In the genomic region with DNA sequence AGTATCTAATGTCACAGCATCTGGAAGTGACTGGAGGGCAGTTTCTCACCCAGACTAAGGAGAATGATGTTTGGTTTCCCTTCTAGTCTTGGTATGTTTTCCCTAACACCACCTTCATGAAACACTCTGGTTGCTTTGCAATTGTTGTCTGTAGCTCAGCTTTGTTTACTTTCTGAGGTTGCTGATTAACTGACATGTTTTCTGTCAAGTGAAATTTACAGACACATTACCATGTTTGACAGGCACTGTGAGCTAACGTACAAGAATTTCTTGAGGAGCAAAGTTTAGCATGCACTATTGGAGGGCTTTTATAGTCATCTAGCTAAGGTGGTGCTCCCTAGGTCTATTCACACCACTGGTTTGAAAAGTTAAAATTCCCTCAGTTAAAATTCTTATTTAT, we compare ENCODE assay signal across 1 cellular context.
TF ChIP-seq lines count a peak whose summit lies in the region.

No MANE protein-coding gene starts in this region.

TF ChIP-seq in HepG2, 621 proteins besides CTCF, POLR2A, EP300 and RAD21 (continued from another document and continues in another):
- TF ChIP-seq, protein P1, sequence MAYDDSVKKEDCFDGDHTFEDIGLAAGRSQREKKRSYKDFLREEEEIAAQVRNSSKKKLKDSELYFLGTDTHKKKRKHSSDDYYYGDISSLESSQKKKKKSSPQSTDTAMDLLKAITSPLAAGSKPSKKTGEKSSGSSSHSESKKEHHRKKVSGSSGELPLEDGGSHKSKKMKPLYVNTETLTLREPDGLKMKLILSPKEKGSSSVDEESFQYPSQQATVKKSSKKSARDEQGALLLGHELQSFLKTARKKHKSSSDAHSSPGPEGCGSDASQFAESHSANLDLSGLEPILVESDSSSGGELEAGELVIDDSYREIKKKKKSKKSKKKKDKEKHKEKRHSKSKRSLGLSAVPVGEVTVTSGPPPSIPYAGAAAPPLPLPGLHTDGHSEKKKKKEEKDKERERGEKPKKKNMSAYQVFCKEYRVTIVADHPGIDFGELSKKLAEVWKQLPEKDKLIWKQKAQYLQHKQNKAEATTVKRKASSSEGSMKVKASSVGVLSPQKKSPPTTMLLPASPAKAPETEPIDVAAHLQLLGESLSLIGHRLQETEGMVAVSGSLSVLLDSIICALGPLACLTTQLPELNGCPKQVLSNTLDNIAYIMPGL (CRISPR knock-in tag; IDR thresholded peaks at IDR 0.05; ENCODE audit: borderline replicate concordance in 1 of 2, low read depth in 1 of 2): no peak
- TF ChIP-seq, protein P2, sequence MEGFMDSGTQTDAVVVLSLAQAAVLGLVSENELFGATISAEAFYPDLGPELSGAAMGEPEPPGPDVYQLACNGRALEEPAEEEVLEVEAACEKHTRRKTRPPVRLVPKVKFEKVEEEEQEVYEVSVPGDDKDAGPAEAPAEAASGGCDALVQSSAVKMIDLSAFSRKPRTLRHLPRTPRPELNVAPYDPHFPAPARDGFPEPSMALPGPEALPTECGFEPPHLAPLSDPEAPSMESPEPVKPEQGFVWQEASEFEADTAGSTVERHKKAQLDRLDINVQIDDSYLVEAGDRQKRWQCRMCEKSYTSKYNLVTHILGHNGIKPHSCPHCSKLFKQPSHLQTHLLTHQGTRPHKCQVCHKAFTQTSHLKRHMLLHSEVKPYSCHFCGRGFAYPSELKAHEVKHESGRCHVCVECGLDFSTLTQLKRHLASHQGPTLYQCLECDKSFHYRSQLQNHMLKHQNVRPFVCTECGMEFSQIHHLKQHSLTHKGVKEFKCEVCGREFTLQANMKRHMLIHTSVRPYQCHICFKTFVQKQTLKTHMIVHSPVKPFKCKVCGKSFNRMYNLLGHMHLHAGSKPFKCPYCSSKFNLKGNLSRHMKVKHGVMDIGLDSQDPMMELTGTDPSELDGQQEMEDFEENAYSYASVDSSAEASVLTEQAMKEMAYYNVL (CRISPR knock-in tag; IDR thresholded peaks at IDR 0.05; ENCODE audit: borderline replicate concordance): no peak
- TF ChIP-seq, protein P3, sequence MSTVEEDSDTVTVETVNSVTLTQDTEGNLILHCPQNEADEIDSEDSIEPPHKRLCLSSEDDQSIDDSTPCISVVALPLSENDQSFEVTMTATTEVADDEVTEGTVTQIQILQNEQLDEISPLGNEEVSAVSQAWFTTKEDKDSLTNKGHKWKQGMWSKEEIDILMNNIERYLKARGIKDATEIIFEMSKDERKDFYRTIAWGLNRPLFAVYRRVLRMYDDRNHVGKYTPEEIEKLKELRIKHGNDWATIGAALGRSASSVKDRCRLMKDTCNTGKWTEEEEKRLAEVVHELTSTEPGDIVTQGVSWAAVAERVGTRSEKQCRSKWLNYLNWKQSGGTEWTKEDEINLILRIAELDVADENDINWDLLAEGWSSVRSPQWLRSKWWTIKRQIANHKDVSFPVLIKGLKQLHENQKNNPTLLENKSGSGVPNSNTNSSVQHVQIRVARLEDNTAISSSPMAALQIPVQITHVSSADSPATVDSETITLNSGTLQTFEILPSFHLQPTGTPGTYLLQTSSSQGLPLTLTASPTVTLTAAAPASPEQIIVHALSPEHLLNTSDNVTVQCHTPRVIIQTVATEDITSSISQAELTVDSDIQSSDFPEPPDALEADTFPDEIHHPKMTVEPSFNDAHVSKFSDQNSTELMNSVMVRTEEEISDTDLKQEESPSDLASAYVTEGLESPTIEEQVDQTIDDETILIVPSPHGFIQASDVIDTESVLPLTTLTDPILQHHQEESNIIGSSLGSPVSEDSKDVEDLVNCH (CRISPR knock-in tag; IDR thresholded peaks at IDR 0.05): no peak
- TF ChIP-seq, protein P4, sequence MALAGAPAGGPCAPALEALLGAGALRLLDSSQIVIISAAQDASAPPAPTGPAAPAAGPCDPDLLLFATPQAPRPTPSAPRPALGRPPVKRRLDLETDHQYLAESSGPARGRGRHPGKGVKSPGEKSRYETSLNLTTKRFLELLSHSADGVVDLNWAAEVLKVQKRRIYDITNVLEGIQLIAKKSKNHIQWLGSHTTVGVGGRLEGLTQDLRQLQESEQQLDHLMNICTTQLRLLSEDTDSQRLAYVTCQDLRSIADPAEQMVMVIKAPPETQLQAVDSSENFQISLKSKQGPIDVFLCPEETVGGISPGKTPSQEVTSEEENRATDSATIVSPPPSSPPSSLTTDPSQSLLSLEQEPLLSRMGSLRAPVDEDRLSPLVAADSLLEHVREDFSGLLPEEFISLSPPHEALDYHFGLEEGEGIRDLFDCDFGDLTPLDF (CRISPR knock-in tag; IDR thresholded peaks at IDR 0.05): no peak
- no peak for TF ChIP-seq CHCHD3 (CRISPR knock-in tag; IDR thresholded peaks at IDR 0.05)
- TF ChIP-seq ZBTB1 (CRISPR knock-in tag; IDR thresholded peaks at IDR 0.05; ENCODE audit: borderline replicate concordance): no peak
- TF ChIP-seq HMGA1 (CRISPR knock-in tag; conservative IDR thresholded peaks at IDR 0.05): no peak
- no peak for TF ChIP-seq NFRKB (IDR thresholded peaks at IDR 0.05)
- TF ChIP-seq, protein P5, sequence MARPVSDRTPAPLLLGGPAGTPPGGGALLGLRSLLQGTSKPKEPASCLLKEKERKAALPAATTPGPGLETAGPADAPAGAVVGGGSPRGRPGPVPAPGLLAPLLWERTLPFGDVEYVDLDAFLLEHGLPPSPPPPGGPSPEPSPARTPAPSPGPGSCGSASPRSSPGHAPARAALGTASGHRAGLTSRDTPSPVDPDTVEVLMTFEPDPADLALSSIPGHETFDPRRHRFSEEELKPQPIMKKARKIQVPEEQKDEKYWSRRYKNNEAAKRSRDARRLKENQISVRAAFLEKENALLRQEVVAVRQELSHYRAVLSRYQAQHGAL (CRISPR knock-in tag; IDR thresholded peaks at IDR 0.05; ENCODE audit: not compliant biosample characterization): no peak
- no peak for TF ChIP-seq ZNF484 (CRISPR knock-in tag; IDR thresholded peaks at IDR 0.05; ENCODE audit: borderline replicate concordance, low read depth)
- TF ChIP-seq, protein P6, sequence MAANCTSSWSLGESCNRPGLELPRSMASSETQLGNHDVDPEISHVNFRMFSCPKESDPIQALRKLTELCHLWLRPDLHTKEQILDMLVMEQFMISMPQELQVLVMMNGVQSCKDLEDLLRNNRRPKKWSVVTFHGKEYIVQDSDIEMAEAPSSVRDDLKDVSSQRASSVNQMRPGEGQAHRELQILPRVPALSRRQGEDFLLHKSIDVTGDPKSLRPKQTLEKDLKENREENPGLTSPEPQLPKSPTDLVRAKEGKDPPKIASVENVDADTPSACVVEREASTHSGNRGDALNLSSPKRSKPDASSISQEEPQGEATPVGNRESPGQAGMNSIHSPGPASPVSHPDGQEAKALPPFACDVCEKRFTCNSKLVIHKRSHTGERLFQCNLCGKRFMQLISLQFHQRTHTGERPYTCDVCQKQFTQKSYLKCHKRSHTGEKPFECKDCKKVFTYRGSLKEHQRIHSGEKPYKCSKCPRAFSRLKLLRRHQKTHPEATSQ (CRISPR knock-in tag; IDR thresholded peaks at IDR 0.05; ENCODE audit: borderline replicate concordance): no peak
- peak; percentile 52; the same call in 1 of the 2 replicates for TF ChIP-seq PPARG (CRISPR knock-in tag; conservative IDR thresholded peaks at IDR 0.05)
- peak; percentile 51; the same call in 1 of the 2 replicates for TF ChIP-seq ZNF292 (CRISPR knock-in tag; IDR thresholded peaks at IDR 0.05; ENCODE audit: borderline replicate concordance, low read depth)
- TF ChIP-seq, protein P7, sequence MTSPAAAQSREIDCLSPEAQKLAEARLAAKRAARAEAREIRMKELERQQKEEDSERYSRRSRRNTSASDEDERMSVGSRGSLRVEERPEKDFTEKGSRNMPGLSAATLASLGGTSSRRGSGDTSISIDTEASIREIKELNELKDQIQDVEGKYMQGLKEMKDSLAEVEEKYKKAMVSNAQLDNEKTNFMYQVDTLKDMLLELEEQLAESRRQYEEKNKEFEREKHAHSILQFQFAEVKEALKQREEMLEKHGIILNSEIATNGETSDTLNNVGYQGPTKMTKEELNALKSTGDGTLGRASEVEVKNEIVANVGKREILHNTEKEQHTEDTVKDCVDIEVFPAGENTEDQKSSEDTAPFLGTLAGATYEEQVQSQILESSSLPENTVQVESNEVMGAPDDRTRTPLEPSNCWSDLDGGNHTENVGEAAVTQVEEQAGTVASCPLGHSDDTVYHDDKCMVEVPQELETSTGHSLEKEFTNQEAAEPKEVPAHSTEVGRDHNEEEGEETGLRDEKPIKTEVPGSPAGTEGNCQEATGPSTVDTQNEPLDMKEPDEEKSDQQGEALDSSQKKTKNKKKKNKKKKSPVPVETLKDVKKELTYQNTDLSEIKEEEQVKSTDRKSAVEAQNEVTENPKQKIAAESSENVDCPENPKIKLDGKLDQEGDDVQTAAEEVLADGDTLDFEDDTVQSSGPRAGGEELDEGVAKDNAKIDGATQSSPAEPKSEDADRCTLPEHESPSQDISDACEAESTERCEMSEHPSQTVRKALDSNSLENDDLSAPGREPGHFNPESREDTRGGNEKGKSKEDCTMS (CRISPR knock-in tag; conservative IDR thresholded peaks at IDR 0.05): no peak
- no peak for TF ChIP-seq ZNF616 (CRISPR knock-in tag; IDR thresholded peaks at IDR 0.05; ENCODE audit: low read depth)
- no peak for TF ChIP-seq ZNF253 (CRISPR knock-in tag; IDR thresholded peaks at IDR 0.05; ENCODE audit: borderline replicate concordance)
- TF ChIP-seq, protein P8, sequence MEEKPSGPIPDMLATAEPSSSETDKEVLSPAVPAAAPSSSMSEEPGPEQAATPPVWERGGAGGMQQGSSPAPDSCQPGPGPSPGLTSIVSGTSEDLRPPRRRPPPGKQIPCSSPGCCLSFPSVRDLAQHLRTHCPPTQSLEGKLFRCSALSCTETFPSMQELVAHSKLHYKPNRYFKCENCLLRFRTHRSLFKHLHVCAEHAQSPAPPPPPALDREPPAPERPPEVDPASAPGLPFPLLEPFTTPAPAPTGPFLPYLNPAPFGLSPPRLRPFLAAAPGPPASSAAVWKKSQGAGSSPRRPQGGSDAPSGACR (CRISPR knock-in tag; IDR thresholded peaks at IDR 0.05): no peak
- TF ChIP-seq, protein P9, sequence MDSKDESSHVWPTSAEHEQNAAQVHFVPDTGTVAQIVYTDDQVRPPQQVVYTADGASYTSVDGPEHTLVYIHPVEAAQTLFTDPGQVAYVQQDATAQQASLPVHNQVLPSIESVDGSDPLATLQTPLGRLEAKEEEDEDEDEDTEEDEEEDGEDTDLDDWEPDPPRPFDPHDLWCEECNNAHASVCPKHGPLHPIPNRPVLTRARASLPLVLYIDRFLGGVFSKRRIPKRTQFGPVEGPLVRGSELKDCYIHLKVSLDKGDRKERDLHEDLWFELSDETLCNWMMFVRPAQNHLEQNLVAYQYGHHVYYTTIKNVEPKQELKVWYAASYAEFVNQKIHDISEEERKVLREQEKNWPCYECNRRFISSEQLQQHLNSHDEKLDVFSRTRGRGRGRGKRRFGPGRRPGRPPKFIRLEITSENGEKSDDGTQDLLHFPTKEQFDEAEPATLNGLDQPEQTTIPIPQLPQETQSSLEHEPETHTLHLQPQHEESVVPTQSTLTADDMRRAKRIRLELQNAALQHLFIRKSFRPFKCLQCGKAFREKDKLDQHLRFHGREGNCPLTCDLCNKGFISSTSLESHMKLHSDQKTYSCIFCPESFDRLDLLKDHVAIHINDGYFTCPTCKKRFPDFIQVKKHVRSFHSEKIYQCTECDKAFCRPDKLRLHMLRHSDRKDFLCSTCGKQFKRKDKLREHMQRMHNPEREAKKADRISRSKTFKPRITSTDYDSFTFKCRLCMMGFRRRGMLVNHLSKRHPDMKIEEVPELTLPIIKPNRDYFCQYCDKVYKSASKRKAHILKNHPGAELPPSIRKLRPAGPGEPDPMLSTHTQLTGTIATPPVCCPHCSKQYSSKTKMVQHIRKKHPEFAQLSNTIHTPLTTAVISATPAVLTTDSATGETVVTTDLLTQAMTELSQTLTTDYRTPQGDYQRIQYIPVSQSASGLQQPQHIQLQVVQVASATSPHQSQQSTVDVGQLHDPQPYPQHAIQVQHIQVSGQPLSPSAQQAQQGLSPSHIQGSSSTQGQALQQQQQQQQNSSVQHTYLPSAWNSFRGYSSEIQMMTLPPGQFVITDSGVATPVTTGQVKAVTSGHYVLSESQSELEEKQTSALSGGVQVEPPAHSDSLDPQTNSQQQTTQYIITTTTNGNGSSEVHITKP (CRISPR knock-in tag; IDR thresholded peaks at IDR 0.05; ENCODE audit: low read depth): no peak
- TF ChIP-seq ZFP36L2 (CRISPR knock-in tag; IDR thresholded peaks at IDR 0.05): no peak
- TF ChIP-seq GTF2F1 (IDR thresholded peaks at IDR 0.05; ENCODE audit: low read length): no peak
- no peak for TF ChIP-seq ZNF891 (CRISPR knock-in tag; IDR thresholded peaks at IDR 0.05)
- TF ChIP-seq ZNF629 (CRISPR knock-in tag; conservative IDR thresholded peaks at IDR 0.05): no peak
- no peak for TF ChIP-seq ZNF777 (CRISPR knock-in tag; IDR thresholded peaks at IDR 0.05)
- TF ChIP-seq ZNF556 (CRISPR knock-in tag; IDR thresholded peaks at IDR 0.05; ENCODE audit: borderline replicate concordance): no peak
- TF ChIP-seq KDM3A (CRISPR knock-in tag; IDR thresholded peaks at IDR 0.05; ENCODE audit: low read depth): no peak
- TF ChIP-seq KDM4B (CRISPR knock-in tag; IDR thresholded peaks at IDR 0.05): no peak
- no peak for TF ChIP-seq MAZ (IDR thresholded peaks at IDR 0.05; ENCODE audit: borderline replicate concordance, low read depth, low read length)
- no peak for TF ChIP-seq MAZ (CRISPR knock-in tag; IDR thresholded peaks at IDR 0.05; ENCODE audit: low read depth)
- TF ChIP-seq ZNF746 (CRISPR knock-in tag; IDR thresholded peaks at IDR 0.05): no peak
- TF ChIP-seq, protein P10, sequence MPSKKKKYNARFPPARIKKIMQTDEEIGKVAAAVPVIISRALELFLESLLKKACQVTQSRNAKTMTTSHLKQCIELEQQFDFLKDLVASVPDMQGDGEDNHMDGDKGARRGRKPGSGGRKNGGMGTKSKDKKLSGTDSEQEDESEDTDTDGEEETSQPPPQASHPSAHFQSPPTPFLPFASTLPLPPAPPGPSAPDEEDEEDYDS (CRISPR knock-in tag; IDR thresholded peaks at IDR 0.05): no peak; the same call in 1 of the 2 replicates
- no peak for TF ChIP-seq ZNF430 (CRISPR knock-in tag; IDR thresholded peaks at IDR 0.05)
- peak; percentile 34; the same call in 1 of the 2 replicates for TF ChIP-seq ZNF878 (CRISPR knock-in tag; IDR thresholded peaks at IDR 0.05)
- TF ChIP-seq, protein P11, sequence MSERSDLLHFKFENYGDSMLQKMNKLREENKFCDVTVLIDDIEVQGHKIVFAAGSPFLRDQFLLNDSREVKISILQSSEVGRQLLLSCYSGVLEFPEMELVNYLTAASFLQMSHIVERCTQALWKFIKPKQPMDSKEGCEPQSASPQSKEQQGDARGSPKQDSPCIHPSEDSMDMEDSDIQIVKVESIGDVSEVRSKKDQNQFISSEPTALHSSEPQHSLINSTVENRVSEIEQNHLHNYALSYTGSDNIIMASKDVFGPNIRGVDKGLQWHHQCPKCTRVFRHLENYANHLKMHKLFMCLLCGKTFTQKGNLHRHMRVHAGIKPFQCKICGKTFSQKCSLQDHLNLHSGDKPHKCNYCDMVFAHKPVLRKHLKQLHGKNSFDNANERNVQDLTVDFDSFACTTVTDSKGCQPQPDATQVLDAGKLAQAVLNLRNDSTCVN (CRISPR knock-in tag; IDR thresholded peaks at IDR 0.05; ENCODE audit: borderline replicate concordance): no peak
- no peak for TF ChIP-seq HNF4G (IDR thresholded peaks at IDR 0.05; ENCODE audit: borderline replicate concordance, low read depth, low read length)
- no peak for TF ChIP-seq HNF4G (CRISPR knock-in tag; IDR thresholded peaks at IDR 0.05; ENCODE audit: borderline replicate concordance, low read depth)
- TF ChIP-seq ZFP36 (IDR thresholded peaks at IDR 0.05; ENCODE audit: borderline replicate concordance, low read depth, low read length, partially characterized antibody): no peak
- no peak for TF ChIP-seq SMAD1 (CRISPR knock-in tag; IDR thresholded peaks at IDR 0.05; ENCODE audit: borderline replicate concordance, low read depth)
- no peak for TF ChIP-seq ZNF552 (CRISPR knock-in tag; IDR thresholded peaks at IDR 0.05; ENCODE audit: borderline replicate concordance)
